ENCODE assay signal across 9 cellular contexts in the genomic region with DNA sequence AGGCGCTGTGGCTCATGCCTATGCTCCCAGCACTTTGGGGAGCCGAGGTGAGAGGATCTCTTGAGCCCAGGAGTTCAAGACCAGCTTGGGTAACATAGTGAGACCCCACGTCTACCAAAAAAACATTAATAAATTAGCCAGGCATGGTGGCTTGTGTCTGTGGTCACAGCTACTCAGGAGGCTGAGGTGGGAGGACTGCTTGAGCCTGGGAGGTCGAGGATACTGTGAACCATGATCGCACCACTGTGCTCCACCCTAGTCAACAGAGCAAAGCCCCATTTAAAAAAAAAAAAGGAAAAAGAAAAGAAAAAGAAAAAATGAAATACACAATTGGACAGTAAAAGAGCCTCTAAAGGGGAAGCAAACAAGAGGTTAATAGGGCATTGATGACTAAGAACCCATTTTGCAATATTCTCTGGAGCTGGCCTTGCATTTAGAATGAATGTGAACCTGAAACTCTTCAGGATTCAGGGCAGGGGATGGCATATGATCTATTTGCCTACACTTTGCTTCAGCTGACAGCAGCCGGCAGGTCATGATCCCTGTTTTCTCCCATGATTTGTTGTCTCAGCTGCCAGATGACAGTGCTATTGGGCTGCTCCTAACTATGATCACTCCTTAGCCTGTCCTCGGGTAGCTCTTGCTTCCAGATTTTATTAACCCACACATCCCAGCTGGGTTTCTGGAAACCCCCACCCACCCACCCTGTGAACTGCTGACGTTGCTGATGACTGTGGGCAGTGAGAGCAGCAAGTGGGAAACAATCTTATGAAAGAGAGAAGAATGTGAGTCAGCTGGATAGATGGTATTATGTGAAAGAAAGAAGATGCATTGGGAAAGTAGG.
DNase-seq lines count a peak whose midpoint lies in the region; ATAC-seq and TF ChIP-seq lines count a peak whose summit lies in the region.
"Had no signal": no experiment of that assay in that cellular context is flagged by ENCODE, and none has a peak within 500 bp of the region (broad histone marks: within the 10 kb centered on the region; RNA-seq: fewer than 3 reads in every experiment).

No MANE protein-coding gene starts in this region.

- H3K4me1 Mint-ChIP-seq in HFFc6 (ENCODE audit: low read depth) = peaks cover 11% of the 10 kb centered on the region
- H3K4me1 Mint-ChIP-seq in activated CD4-positive, alpha-beta T cell treated with anti-CD3 and anti-CD28 coated beads for 36 hours = peaks cover 31% of the 10 kb centered on the region
- H3K4me1 Mint-ChIP-seq in activated CD8-positive, alpha-beta T cell treated with anti-CD3 and anti-CD28 coated beads for 36 hours (ENCODE audit: low read depth) = peaks cover 39% of the 10 kb centered on the region

- H3K9me3 Mint-ChIP-seq in HFFc6 = no peaks in the 10 kb centered on the region
- no peaks in the 10 kb centered on the region for H3K9me3 Mint-ChIP-seq in activated CD4-positive, alpha-beta T cell treated with anti-CD3 and anti-CD28 coated beads for 36 hours (ENCODE audit: low read depth)
- no peaks in the 10 kb centered on the region for H3K9me3 Mint-ChIP-seq in activated CD8-positive, alpha-beta T cell treated with anti-CD3 and anti-CD28 coated beads for 36 hours

- H3K27me3 Mint-ChIP-seq in HFFc6 (ENCODE audit: insufficient read depth) = peaks cover 13% of the 10 kb centered on the region; the same call in 1 of the 2 replicates
- H3K27me3 Mint-ChIP-seq in activated CD4-positive, alpha-beta T cell treated with anti-CD3 and anti-CD28 coated beads for 36 hours = no peaks in the 10 kb centered on the region
- H3K27me3 Mint-ChIP-seq in activated CD8-positive, alpha-beta T cell treated with anti-CD3 and anti-CD28 coated beads for 36 hours = no peaks in the 10 kb centered on the region

- no peak for TF ChIP-seq CTCF in HFFc6 (IDR thresholded peaks at IDR 0.05)
- TF ChIP-seq CTCF in activated CD8-positive, alpha-beta T cell treated with anti-CD3 and anti-CD28 coated beads for 36 hours (IDR thresholded peaks at IDR 0.05) = no peak

- H3K4me3 Mint-ChIP-seq in HFFc6 = no peak overlapping the region
- H3K4me3 Mint-ChIP-seq in activated CD4-positive, alpha-beta T cell treated with anti-CD3 and anti-CD28 coated beads for 36 hours = no peak overlapping the region
- no peak overlapping the region for H3K4me3 Mint-ChIP-seq in activated CD8-positive, alpha-beta T cell treated with anti-CD3 and anti-CD28 coated beads for 36 hours

- CTCF ChIA-PET in activated CD4-positive, alpha-beta T cell treated with anti-CD3 and anti-CD28 coated beads for 36 hours (lab: Charles Lee) = interaction anchor here (0.6 to 1.5 kb wide), 5 partner anchors 15 to 260 kb away, joined by 3 to 7 read pairs (median 3); no protein-coding TSS in a partner anchor
- CTCF ChIA-PET in activated CD8-positive, alpha-beta T cell treated with anti-CD3 and anti-CD28 coated beads for 36 hours (lab: Charles Lee) = interaction anchor here (1.2 to 2.5 kb wide), 3 partner anchors 52 to 296 kb away, joined by 4 to 20 read pairs (median 13); no protein-coding TSS in a partner anchor

- intact Hi-C loops in activated CD4-positive, alpha-beta T cell treated with anti-CD3 and anti-CD28 coated beads for 36 hours (cut with DNase I, micrococcal nuclease) = no loop called here
- intact Hi-C loops in activated CD8-positive, alpha-beta T cell treated with anti-CD3 and anti-CD28 coated beads for 36 hours (cut with micrococcal nuclease) = no loop called here

- H3K36me3 Mint-ChIP-seq in HFFc6 (ENCODE audit: low read depth) = no peaks in the 10 kb centered on the region
- H3K36me3 Mint-ChIP-seq in activated CD4-positive, alpha-beta T cell treated with anti-CD3 and anti-CD28 coated beads for 36 hours (ENCODE audit: low read depth) = no peaks in the 10 kb centered on the region
- H3K36me3 Mint-ChIP-seq in activated CD8-positive, alpha-beta T cell treated with anti-CD3 and anti-CD28 coated beads for 36 hours (ENCODE audit: low read depth) = no peaks in the 10 kb centered on the region

- DNase-seq in HFFc6 = peak; percentile 18
- DNase-seq in NCI-H82 (lab: John Stamatoyannopoulos, UW) = peak; percentile 77
- DNase-seq in dedifferentiated amniotic fluid mesenchymal stem cell (ENCODE audit: extremely low spot score) = peak; percentile 41
- DNase-seq in putamen (ENCODE audit: low spot score) = peak; percentile 29
- no peak for DNase-seq in activated CD4-positive, alpha-beta T cell treated with anti-CD3 and anti-CD28 coated beads for 36 hours
- no peak for DNase-seq in activated CD8-positive, alpha-beta T cell treated with anti-CD3 and anti-CD28 coated beads for 36 hours
- DNase-seq: NCI-H187 treated with DMSO at 0.1 percent for 48 hours had no signal

- ATAC-seq in GM21529 (IDR thresholded peaks at IDR 0.05; ENCODE audit: unreplicated experiment) (no peak), GM21526 (IDR thresholded peaks at IDR 0.05; ENCODE audit: low FRiP score, unreplicated experiment) (no peak)
- ATAC-seq in activated CD4-positive, alpha-beta T cell treated with anti-CD3 and anti-CD28 coated beads for 36 hours = no peak
- no peak for ATAC-seq in activated CD8-positive, alpha-beta T cell treated with anti-CD3 and anti-CD28 coated beads for 36 hours

- POLR2A ChIA-PET in activated CD4-positive, alpha-beta T cell treated with anti-CD3 and anti-CD28 coated beads for 36 hours (lab: Charles Lee) = no interaction called here
- POLR2A ChIA-PET in activated CD8-positive, alpha-beta T cell treated with anti-CD3 and anti-CD28 coated beads for 36 hours (lab: Charles Lee) = no interaction called here

- H3K27ac Mint-ChIP-seq in HFFc6 = no peak overlapping the region
- no peak overlapping the region for H3K27ac Mint-ChIP-seq in activated CD4-positive, alpha-beta T cell treated with anti-CD3 and anti-CD28 coated beads for 36 hours
- H3K27ac Mint-ChIP-seq in activated CD8-positive, alpha-beta T cell treated with anti-CD3 and anti-CD28 coated beads for 36 hours = no peak overlapping the region

Comparison
In these comparisons a context has a peak if more than half of its experiments do, and no peak if none do; other contexts are left out.
1. DNase-seq: peak in HFFc6 (single experiment), NCI-H82 (single experiment), dedifferentiated amniotic fluid mesenchymal stem cell (single experiment) and putamen (single experiment); none in activated CD4-positive, alpha-beta T cell treated with anti-CD3 and anti-CD28 coated beads for 36 hours (single experiment) and activated CD8-positive, alpha-beta T cell treated with anti-CD3 and anti-CD28 coated beads for 36 hours (single experiment).